In the genomic region with DNA sequence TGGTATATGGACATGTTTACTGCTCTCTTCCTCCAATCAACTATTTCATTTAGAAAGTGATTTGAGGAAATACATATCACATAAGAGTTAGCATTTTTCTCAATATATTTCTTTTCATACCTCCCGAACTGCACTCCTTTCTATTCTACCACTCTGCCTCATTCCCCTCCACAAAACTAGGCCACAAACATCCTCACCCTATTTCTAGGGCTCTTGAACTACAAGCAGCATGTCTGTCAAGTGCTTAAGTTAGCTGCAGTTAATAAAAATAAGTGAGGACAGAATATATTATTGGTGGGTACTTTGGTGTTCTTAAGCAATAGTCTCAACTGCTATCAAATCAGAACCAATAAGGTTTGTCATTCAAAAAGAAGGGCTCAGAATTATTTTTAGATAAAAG, we compare ENCODE assay signal across 27 cellular contexts.
"Had no signal": no experiment of that assay in that cellular context is flagged by ENCODE, and none has a peak within 500 bp of the region (broad histone marks: within the 10 kb centered on the region; RNA-seq: fewer than 3 reads in every experiment).

No MANE protein-coding gene starts in this region.

- H3K27ac Mint-ChIP-seq: T-cell had no signal

- H3K27ac ChIP-seq: HL-60, KMS-11, RWPE1 had no signal

- H3K9me3 Mint-ChIP-seq: IgD-negative memory B cell, T-cell had no signal

- H3K27me3 Mint-ChIP-seq: IgD-negative memory B cell, T-cell had no signal

- H3K9me3 ChIP-seq: SK-N-SH had no signal

- DNase-seq: Kasumi-1, MV-4-11, NCI-H1092, NCI-H1105 treated with DMSO at 0.1 percent for 48 hours, NCI-H1417 treated with DMSO at 0.1 percent for 48 hours, NCI-H146, NCI-H1694 treated with DMSO at 0.1 percent for 48 hours, NCI-H1930, NCI-H2081, NCI-H2107, NCI-H2171 treated with DMSO at 0.1 percent for 48 hours, NCI-H345, NCI-H446 treated with DMSO at 0.1 percent for 48 hours, NCI-H524 treated with DMSO at 0.1 percent for 48 hours, NCI-H69, NCI-H774, PC-3, SHP77, SK-N-SH, SW 1271, T-cell had no signal

- H3K4me1 Mint-ChIP-seq: T-cell had no signal

- ATAC-seq: K562, Panc1, PC-3, T-cell had no signal

- H3K4me3 ChIP-seq: K562 had no signal

- H3K4me3 Mint-ChIP-seq: IgD-negative memory B cell, T-cell had no signal
